9 cellular contexts compared by ENCODE assay signal in genomic region chr5:39760385-39761198, GRCh38.
DNase-seq lines count a peak whose midpoint lies in the region; ATAC-seq and TF ChIP-seq lines count a peak whose summit lies in the region.
"Had no signal": no experiment of that assay in that cellular context is flagged by ENCODE, and none has a peak within 500 bp of the region (broad histone marks: within the 10 kb centered on the region; RNA-seq: fewer than 3 reads in every experiment).

No MANE protein-coding gene starts in this region.

- no peak for ATAC-seq in left lobe of liver
- ATAC-seq in GM18858 (IDR thresholded peaks at IDR 0.05; ENCODE audit: unreplicated experiment): no peak
- no peak for ATAC-seq in GM18868 (IDR thresholded peaks at IDR 0.05; ENCODE audit: unreplicated experiment)
- ATAC-seq in effector memory CD8-positive, alpha-beta T cell (replicated peaks): no peak

- peaks cover 3% of the 10 kb centered on the region for H3F3A ChIP-seq in smooth muscle cell (ENCODE audit: low read depth)

- peak overlapping the region; percentile 88 for H3K9ac ChIP-seq in smooth muscle cell (ENCODE audit: low read depth)

- peak overlapping the region; percentile 11 for H2AFZ ChIP-seq in smooth muscle cell (ENCODE audit: low read depth)

- DNase-seq in H4 (ENCODE audit: low spot score) (peak; percentile 97), SW 1271 (lab: John Stamatoyannopoulos, UW) (peak; percentile 10 to 71), foreskin fibroblast (peak; percentile 95 to 96), smooth muscle cell (lab: John Stamatoyannopoulos, UW; ENCODE audit: unreplicated experiment) (no peak), left lobe of liver (ENCODE audit: low spot score) (no peak)
- DNase-seq in effector memory CD8-positive, alpha-beta T cell: no peak
- DNase-seq: stimulated activated naive CD4-positive, alpha-beta T cell treated with Interleukin-2 at 50 U/mL for 16 hours had no signal

- WGBS in smooth muscle cell (ENCODE audit: low lambda C conversion rate): 26% methylated on average over 5 of the region's 5 CpGs

- H3K27me3 ChIP-seq in smooth muscle cell (ENCODE audit: low read depth): no peaks in the 10 kb centered on the region

- H3K27ac ChIP-seq in smooth muscle cell (ENCODE audit: low read depth): peak overlapping the region; percentile 100

- H3K79me2 ChIP-seq in smooth muscle cell (ENCODE audit: low read depth): no peaks in the 10 kb centered on the region

- no peaks in the 10 kb centered on the region for H3K9me3 ChIP-seq in smooth muscle cell (replicated peaks; ENCODE audit: low read depth)

- H3K4me3 Mint-ChIP-seq in effector memory CD8-positive, alpha-beta T cell: no peak overlapping the region

- H3K4me3 ChIP-seq in foreskin fibroblast (ENCODE audit: low read depth in 1 of 2, low read length in 2 of 2): peak overlapping the region; percentile 14 to 15
- peak overlapping the region; percentile 21 for H3K4me3 ChIP-seq in smooth muscle cell

- H4K20me1 ChIP-seq in smooth muscle cell (ENCODE audit: low read depth): no peaks in the 10 kb centered on the region

- H3K27me3 Mint-ChIP-seq in effector memory CD8-positive, alpha-beta T cell: peaks cover 0 to 8% of the 10 kb centered on the region in 2 donors

- peaks cover 12% of the 10 kb centered on the region for H3K4me1 ChIP-seq in smooth muscle cell (ENCODE audit: low read depth)

- no peaks in the 10 kb centered on the region for H3K36me3 Mint-ChIP-seq in effector memory CD8-positive, alpha-beta T cell (ENCODE audit: insufficient read depth)

- TF ChIP-seq CTCF in foreskin fibroblast (IDR thresholded peaks at IDR 0.05; ENCODE audit: low read depth, low read length) (no peak), smooth muscle cell (IDR thresholded peaks at IDR 0.05; ENCODE audit: borderline replicate concordance, insufficient read depth, poor library complexity, severe bottlenecking) (no peak)

- peak overlapping the region; percentile 77 for H3K4me2 ChIP-seq in smooth muscle cell

- no peak overlapping the region for H3K27ac Mint-ChIP-seq in effector memory CD8-positive, alpha-beta T cell

- H3K9me3 Mint-ChIP-seq in effector memory CD8-positive, alpha-beta T cell: no peaks in the 10 kb centered on the region

- no peaks in the 10 kb centered on the region for H3K36me3 ChIP-seq in smooth muscle cell (ENCODE audit: low read depth)

- H3K4me1 Mint-ChIP-seq in effector memory CD8-positive, alpha-beta T cell (ENCODE audit: low read depth in 2 of 2): no peaks in the 10 kb centered on the region

Comparison
In these comparisons a context has a peak if more than half of its experiments do, and no peak if none do; other contexts are left out.
1. DNase-seq: peak in H4 (single experiment), SW 1271 (2 of 2) and foreskin fibroblast (2 of 2); none in smooth muscle cell (single experiment), left lobe of liver (single experiment) and effector memory CD8-positive, alpha-beta T cell (0 of 3).